ENCODE assay signal across 2 cellular contexts in genomic region chr20:35947907-35948306, GRCh38.
TF ChIP-seq lines count a peak whose summit lies in the region.

No MANE protein-coding gene starts in this region.

TF ChIP-seq in IMR-90, 13 proteins besides CTCF, POLR2A, EP300 and RAD21:
- no peak for TF ChIP-seq BHLHE40 (IDR thresholded peaks at IDR 0.05; ENCODE audit: low read depth, low read length)
- TF ChIP-seq MAFK (IDR thresholded peaks at IDR 0.05; ENCODE audit: low read depth, low read length): no peak
- no peak for TF ChIP-seq MAZ (IDR thresholded peaks at IDR 0.05; ENCODE audit: borderline replicate concordance, low read depth, low read length)
- no peak for TF ChIP-seq MXI1 (IDR thresholded peaks at IDR 0.05; ENCODE audit: borderline replicate concordance, low read depth, low read length)
- TF ChIP-seq CHD1 (IDR thresholded peaks at IDR 0.05; ENCODE audit: low read depth, low read length): no peak
- TF ChIP-seq FOS (IDR thresholded peaks at IDR 0.05; ENCODE audit: low read depth, low read length): no peak
- TF ChIP-seq ELK1 (IDR thresholded peaks at IDR 0.05; ENCODE audit: borderline replicate concordance, low read depth, low read length): no peak
- TF ChIP-seq USF2 (IDR thresholded peaks at IDR 0.05; ENCODE audit: low read depth, low read length): no peak
- no peak for TF ChIP-seq RCOR1 (IDR thresholded peaks at IDR 0.05; ENCODE audit: insufficient replicate concordance, low read length)
- no peak for TF ChIP-seq RFX5 (IDR thresholded peaks at IDR 0.05; ENCODE audit: low read depth, low read length)

TF ChIP-seq in endothelial cell of umbilical vein, 7 proteins besides CTCF, POLR2A, EP300 and RAD21:
- TF ChIP-seq MYC (IDR thresholded peaks at IDR 0.05; ENCODE audit: low read depth, low read length) (no peak), POLR2AphosphoS5 (IDR thresholded peaks at IDR 0.05; ENCODE audit: insufficient read depth, low read depth, low read length) (no peak), MAX (IDR thresholded peaks at IDR 0.05; ENCODE audit: insufficient read depth, insufficient read length) (no peak), JUN (IDR thresholded peaks at IDR 0.05; ENCODE audit: borderline replicate concordance, insufficient read depth, insufficient read length, low read depth) (no peak), EZH2 (IDR thresholded peaks at IDR 0.05; ENCODE audit: borderline replicate concordance, low read depth, low read length, severe bottlenecking) (no peak), FOS (IDR thresholded peaks at IDR 0.05; ENCODE audit: borderline replicate concordance, insufficient read depth, low read length) (no peak), GATA2 (IDR thresholded peaks at IDR 0.05; ENCODE audit: insufficient read depth, insufficient read length, low read depth, low read length) (no peak)
